ENCODE assay signal across 8 cellular contexts in the genomic region with DNA sequence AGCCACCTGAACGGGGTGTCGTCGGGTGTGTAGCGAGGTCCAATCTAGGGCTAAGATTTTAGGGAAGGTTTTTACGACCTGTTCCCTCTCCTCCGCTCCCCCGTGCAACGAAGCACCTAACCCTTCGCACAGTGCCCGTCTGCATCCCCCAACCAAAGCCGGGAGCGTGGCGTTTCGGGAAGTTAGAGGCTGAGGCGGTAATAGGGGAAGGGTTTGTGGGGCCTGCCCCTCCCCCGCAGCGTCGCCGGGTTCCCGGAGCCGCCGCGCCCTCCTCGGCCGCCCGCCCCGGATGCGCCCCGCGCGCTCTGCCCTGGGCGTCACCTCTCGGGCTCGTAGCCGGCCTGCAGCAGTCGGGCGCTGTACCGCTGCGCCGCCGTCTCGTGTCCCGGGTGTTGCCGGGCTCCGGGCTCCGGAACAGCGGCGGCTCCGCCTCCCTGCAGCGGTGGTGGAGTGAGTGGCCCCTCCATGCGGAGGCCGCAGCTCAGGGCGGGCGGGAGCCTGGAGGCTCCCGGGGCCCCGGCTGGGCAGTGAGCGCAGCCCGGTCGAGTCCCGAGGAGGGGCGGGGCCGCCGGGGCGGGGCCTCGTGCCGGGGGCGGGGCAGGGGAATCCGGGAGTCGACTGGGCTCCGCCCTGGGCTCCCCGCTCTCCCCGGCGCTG. TPM values are rescaled to one million over a fixed set of nuclear protein-coding genes. Genes with fewer than 3 reads are reported as not detected.
DNase-seq lines count a peak whose midpoint lies in the region; ATAC-seq and TF ChIP-seq lines count a peak whose summit lies in the region.

A gene (minus strand): TSS at position 548 of the 657 bp plus-strand sequence. CDS start 81 bp downstream, at position 467.

- POLR2A ChIA-PET in Caco-2 (lab: Charles Lee), result interaction anchor here (1.4 kb wide), 1 partner anchor 66 kb away, joined by 3 read pairs; a partner anchor contains a TSS

- ATAC-seq in GM19395 (IDR thresholded peaks at IDR 0.05; ENCODE audit: unreplicated experiment) (peak; percentile 80), HG03520 (IDR thresholded peaks at IDR 0.05; ENCODE audit: unreplicated experiment) (peak; percentile 65)
- peak; percentile 90 for ATAC-seq in activated T-helper 17 cell treated with anti-CD3 and anti-CD28 coated beads, Interleukin-2, amount 50 U/mL, for 72 hours (replicated peaks)
- peak; percentile 87 for ATAC-seq in stimulated activated naive CD8-positive, alpha-beta T cell treated with anti-CD3 and anti-CD28 coated beads, Interleukin-15, amount 100 ng/mL, for 72 hours

- peak within 1 kb of the TSS; percentile 28 for H3K4me2 ChIP-seq in neural cell (ENCODE audit: low read length)

- H3K79me2 ChIP-seq in neural cell (replicated peaks; ENCODE audit: insufficient read depth, low read length), result peaks cover 1% of the 10 kb centered on the region

- H3K36me3 Mint-ChIP-seq in Caco-2 (ENCODE audit: insufficient read depth, unreplicated experiment), result no peaks in the 10 kb centered on the region
- no peaks in the 10 kb centered on the region for H3K36me3 Mint-ChIP-seq in activated T-helper 17 cell treated with anti-CD3 and anti-CD28 coated beads, Interleukin-2, amount 50 U/mL, for 72 hours (ENCODE audit: low read depth)

- TF ChIP-seq CTCF in Caco-2 (IDR thresholded peaks at IDR 0.05; ENCODE audit: insufficient read depth in 1 of 2, low read depth in 1 of 2, low read length in 1 of 2, severe bottlenecking in 1 of 2, unreplicated experiment in 1 of 2), result no peak
- no peak for TF ChIP-seq CTCF in neural cell (IDR thresholded peaks at IDR 0.05; ENCODE audit: poor library complexity, severe bottlenecking)

- no peak within 1 kb of the TSS for H3K27ac ChIP-seq in neural cell (ENCODE audit: low read length)

- H3K4me1 ChIP-seq in Caco-2, result peaks cover 24% of the 10 kb centered on the region

- DNase-seq in Caco-2 (peak; percentile 83 to 92), RKO (ENCODE audit: low spot score) (peak; percentile 87), fibroblast of the conjunctiva (ENCODE audit: low read depth) (peak; percentile 37)
- DNase-seq in stimulated activated naive CD8-positive, alpha-beta T cell treated with anti-CD3 and anti-CD28 coated beads, Interleukin-15, amount 100 ng/mL, for 72 hours, result peak; percentile 76 to 86

- CTCF ChIA-PET in Caco-2 (lab: Charles Lee), result interaction anchor here (0.6 to 1.4 kb wide), 8 partner anchors 13 to 504 kb away, joined by 3 to 7 read pairs (median 4); no protein-coding TSS in a partner anchor

- no peak for TF ChIP-seq RAD21 in neural cell (conservative IDR thresholded peaks at IDR 0.05)

- peaks cover 3% of the 10 kb centered on the region for H3F3A ChIP-seq in neural cell (ENCODE audit: insufficient read depth, low read length, poor library complexity, severe bottlenecking)

- H3K9ac ChIP-seq in neural cell (ENCODE audit: low read length), result peak within 1 kb of the TSS; percentile 60

- H4K20me1 ChIP-seq in neural cell (ENCODE audit: insufficient read depth), result no peaks in the 10 kb centered on the region

- H3K36me3 ChIP-seq in Caco-2 (ENCODE audit: control insufficient read depth, insufficient read depth, low read length) (no peaks in the 10 kb centered on the region), neural cell (ENCODE audit: insufficient read depth, low read length) (no peaks in the 10 kb centered on the region)

- H3K4me3 ChIP-seq in Caco-2 (ENCODE audit: low read depth, low read length), result peak within 1 kb of the TSS; percentile 45
- peak within 1 kb of the TSS; percentile 79 for H3K4me3 ChIP-seq in neural cell (ENCODE audit: low read length)

- H3K9me3 Mint-ChIP-seq in Caco-2 (ENCODE audit: unreplicated experiment), result no peaks in the 10 kb centered on the region
- H3K9me3 Mint-ChIP-seq in activated T-helper 17 cell treated with anti-CD3 and anti-CD28 coated beads, Interleukin-2, amount 50 U/mL, for 72 hours, result no peaks in the 10 kb centered on the region
- no peaks in the 10 kb centered on the region for H3K9me3 Mint-ChIP-seq in stimulated activated naive CD8-positive, alpha-beta T cell treated with anti-CD3 and anti-CD28 coated beads, Interleukin-15, amount 100 ng/mL, for 72 hours

- H3K27me3 ChIP-seq in Caco-2 (replicated peaks; ENCODE audit: control insufficient read depth, insufficient read depth, low read length), result no peaks in the 10 kb centered on the region
- peaks cover 35% of the 10 kb centered on the region for H3K27me3 ChIP-seq in neural cell (ENCODE audit: insufficient read depth, low read depth, low read length)

- H3K27ac Mint-ChIP-seq in Caco-2 (ENCODE audit: unreplicated experiment), result peak within 1 kb of the TSS; percentile 57
- H3K27ac Mint-ChIP-seq in activated T-helper 17 cell treated with anti-CD3 and anti-CD28 coated beads, Interleukin-2, amount 50 U/mL, for 72 hours, result peak within 1 kb of the TSS; percentile 89
- H3K27ac Mint-ChIP-seq in stimulated activated naive CD8-positive, alpha-beta T cell treated with anti-CD3 and anti-CD28 coated beads, Interleukin-15, amount 100 ng/mL, for 72 hours, result peak within 1 kb of the TSS in 1 of 2 donors; percentile 90

- peak within 1 kb of the TSS; percentile 6 for H2AFZ ChIP-seq in neural cell (ENCODE audit: low read depth, low read length)

- H3K4me1 Mint-ChIP-seq in Caco-2 (ENCODE audit: low read depth, unreplicated experiment), result no peaks in the 10 kb centered on the region
- H3K4me1 Mint-ChIP-seq in activated T-helper 17 cell treated with anti-CD3 and anti-CD28 coated beads, Interleukin-2, amount 50 U/mL, for 72 hours, result peaks cover 11% of the 10 kb centered on the region
- H3K4me1 Mint-ChIP-seq in stimulated activated naive CD8-positive, alpha-beta T cell treated with anti-CD3 and anti-CD28 coated beads, Interleukin-15, amount 100 ng/mL, for 72 hours, result peaks cover 39% of the 10 kb centered on the region

- H3K27me3 Mint-ChIP-seq in Caco-2 (ENCODE audit: insufficient read depth, unreplicated experiment), result no peaks in the 10 kb centered on the region
- H3K27me3 Mint-ChIP-seq in activated T-helper 17 cell treated with anti-CD3 and anti-CD28 coated beads, Interleukin-2, amount 50 U/mL, for 72 hours, result no peaks in the 10 kb centered on the region
- H3K27me3 Mint-ChIP-seq in stimulated activated naive CD8-positive, alpha-beta T cell treated with anti-CD3 and anti-CD28 coated beads, Interleukin-15, amount 100 ng/mL, for 72 hours, result peaks cover 11% of the 10 kb centered on the region

- intact Hi-C loops in Caco-2 (cut with micrococcal nuclease; ENCODE audit: unreplicated experiment), result loop anchor here (1.0 kb wide), 1 partner anchor 11 kb away; no protein-coding TSS in a partner anchor

- no peak for TF ChIP-seq EP300 in neural cell (conservative IDR thresholded peaks at IDR 0.05; ENCODE audit: poor library complexity, severe bottlenecking)

- no TSS peak for BruUV-seq in Caco-2 (replicated peaks; lab: Mats Ljungman, UMichigan)

- H3K9me2 ChIP-seq in neural cell (ENCODE audit: insufficient read depth, low read length), result no peaks in the 10 kb centered on the region

- peak within 1 kb of the TSS; percentile 88 for H3K4me3 Mint-ChIP-seq in Caco-2 (ENCODE audit: unreplicated experiment)
- H3K4me3 Mint-ChIP-seq in activated T-helper 17 cell treated with anti-CD3 and anti-CD28 coated beads, Interleukin-2, amount 50 U/mL, for 72 hours, result peak within 1 kb of the TSS; percentile 96
- peak within 1 kb of the TSS; percentile 88 to 96 for H3K4me3 Mint-ChIP-seq in stimulated activated naive CD8-positive, alpha-beta T cell treated with anti-CD3 and anti-CD28 coated beads, Interleukin-15, amount 100 ng/mL, for 72 hours

- H3K9me3 ChIP-seq in Caco-2 (no peaks in the 10 kb centered on the region; the same call in 1 of the 2 replicates), neural cell (ENCODE audit: low read length) (no peaks in the 10 kb centered on the region)

TF ChIP-seq in neural cell, 6 proteins besides CTCF, POLR2A, EP300 and RAD21:
- TF ChIP-seq POLR2AphosphoS5 (IDR thresholded peaks at IDR 0.05), result no peak
- no peak for TF ChIP-seq TAF1 (IDR thresholded peaks at IDR 0.05; ENCODE audit: low read depth)
- TF ChIP-seq, protein P1, sequence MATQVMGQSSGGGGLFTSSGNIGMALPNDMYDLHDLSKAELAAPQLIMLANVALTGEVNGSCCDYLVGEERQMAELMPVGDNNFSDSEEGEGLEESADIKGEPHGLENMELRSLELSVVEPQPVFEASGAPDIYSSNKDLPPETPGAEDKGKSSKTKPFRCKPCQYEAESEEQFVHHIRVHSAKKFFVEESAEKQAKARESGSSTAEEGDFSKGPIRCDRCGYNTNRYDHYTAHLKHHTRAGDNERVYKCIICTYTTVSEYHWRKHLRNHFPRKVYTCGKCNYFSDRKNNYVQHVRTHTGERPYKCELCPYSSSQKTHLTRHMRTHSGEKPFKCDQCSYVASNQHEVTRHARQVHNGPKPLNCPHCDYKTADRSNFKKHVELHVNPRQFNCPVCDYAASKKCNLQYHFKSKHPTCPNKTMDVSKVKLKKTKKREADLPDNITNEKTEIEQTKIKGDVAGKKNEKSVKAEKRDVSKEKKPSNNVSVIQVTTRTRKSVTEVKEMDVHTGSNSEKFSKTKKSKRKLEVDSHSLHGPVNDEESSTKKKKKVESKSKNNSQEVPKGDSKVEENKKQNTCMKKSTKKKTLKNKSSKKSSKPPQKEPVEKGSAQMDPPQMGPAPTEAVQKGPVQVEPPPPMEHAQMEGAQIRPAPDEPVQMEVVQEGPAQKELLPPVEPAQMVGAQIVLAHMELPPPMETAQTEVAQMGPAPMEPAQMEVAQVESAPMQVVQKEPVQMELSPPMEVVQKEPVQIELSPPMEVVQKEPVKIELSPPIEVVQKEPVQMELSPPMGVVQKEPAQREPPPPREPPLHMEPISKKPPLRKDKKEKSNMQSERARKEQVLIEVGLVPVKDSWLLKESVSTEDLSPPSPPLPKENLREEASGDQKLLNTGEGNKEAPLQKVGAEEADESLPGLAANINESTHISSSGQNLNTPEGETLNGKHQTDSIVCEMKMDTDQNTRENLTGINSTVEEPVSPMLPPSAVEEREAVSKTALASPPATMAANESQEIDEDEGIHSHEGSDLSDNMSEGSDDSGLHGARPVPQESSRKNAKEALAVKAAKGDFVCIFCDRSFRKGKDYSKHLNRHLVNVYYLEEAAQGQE (IDR thresholded peaks at IDR 0.05; ENCODE audit: borderline replicate concordance), result no peak
- no peak for TF ChIP-seq SMC3 (conservative IDR thresholded peaks at IDR 0.05; ENCODE audit: poor library complexity)
- no peak for TF ChIP-seq EZH2 (IDR thresholded peaks at IDR 0.05; ENCODE audit: borderline replicate concordance, insufficient read depth, low read length, poor library complexity, severe bottlenecking)
- no peak for TF ChIP-seq MXI1 (conservative IDR thresholded peaks at IDR 0.05; ENCODE audit: poor library complexity, severe bottlenecking)

RNA-seq across cellular contexts. Expression of the gene that starts here (rescaled TPM):
- total RNA-seq in Caco-2 (2022), result 39.9 and 43.5 TPM in 2 replicates
- total RNA-seq in activated T-helper 17 cell treated with anti-CD3 and anti-CD28 coated beads, Interleukin-2, amount 50 U/mL, for 72 hours, result 10 to 100 TPM; 62.7 to 95.6 TPM
- polyA plus RNA-seq in neural cell, result 49.5 and 49.7 TPM in 2 replicates
- polyA minus RNA-seq in neural cell, result 37.3 and 38.7 TPM in 2 replicates

Comparison
In these comparisons a context has a peak if more than half of its experiments do, and no peak if none do; other contexts are left out.
1. DNase-seq: peak in every context shown above with its lines; median percentile 88 in Caco-2; 87 in RKO; 81 in stimulated activated naive CD8-positive, alpha-beta T cell treated with anti-CD3 and anti-CD28 coated beads, Interleukin-15, amount 100 ng/mL, for 72 hours; 37 in fibroblast of the conjunctiva.